In the genomic region with DNA sequence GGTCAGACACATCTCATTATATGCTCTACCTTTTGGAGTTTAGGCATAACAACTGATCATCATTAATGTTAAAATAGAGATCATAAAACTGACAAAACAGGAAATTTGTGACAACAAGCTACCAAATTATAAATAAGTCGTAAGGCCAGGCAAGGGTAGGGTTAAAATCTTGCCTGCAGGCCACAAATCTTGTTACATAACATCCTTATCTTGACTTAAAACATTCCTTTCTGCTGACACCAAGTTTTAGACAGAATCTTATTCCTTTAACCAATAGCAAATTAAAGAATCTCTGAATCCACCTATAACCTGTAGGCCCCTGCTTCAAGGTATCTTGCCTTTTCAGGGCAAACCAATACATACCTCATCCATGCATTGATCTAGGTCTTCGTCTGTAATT, we compare ENCODE assay signal across 23 cellular contexts. TPM values are rescaled to one million over a fixed set of nuclear protein-coding genes. Genes with fewer than 3 reads are reported as not detected.
"Had no signal": no experiment of that assay in that cellular context is flagged by ENCODE, and none has a peak within 500 bp of the region (broad histone marks: within the 10 kb centered on the region; RNA-seq: fewer than 3 reads in every experiment).

No MANE protein-coding gene starts in this region.

- ATAC-seq: activated CD8-positive, alpha-beta T cell treated with anti-CD3 and anti-CD28 coated beads, Interleukin-2, amount 10 ng/mL, durations not matched to agents 7 days and 5 days; foreskin keratinocyte; left lung had no signal

- H3K4me1 Mint-ChIP-seq: activated B cell treated with CpG ODN at 0.5 μM for 24 hours; activated CD4-positive, alpha-beta T cell treated with anti-CD3 and anti-CD28 coated beads, Interleukin-2, amount 10 ng/mL, durations not matched to agents 24 days and 14 days; neural crest cell had no signal

- H3K27ac Mint-ChIP-seq: activated B cell treated with CpG ODN at 0.5 μM for 24 hours; activated CD4-positive, alpha-beta T cell treated with anti-CD3 and anti-CD28 coated beads, Interleukin-2, amount 10 ng/mL, durations not matched to agents 24 days and 14 days; activated CD8-positive, alpha-beta T cell treated with anti-CD3 and anti-CD28 coated beads, Interleukin-2, amount 10 ng/mL, durations not matched to agents 7 days and 5 days; activated naive CD4-positive, alpha-beta T cell treated with anti-CD3 and anti-CD28 coated beads for 36 hours; activated T-cell treated with anti-CD3 and anti-CD28 coated beads, Interleukin-2, amount 50 U/mL, for 24 hours; progenitor cell of endocrine pancreas; T-helper 2 cell treated with Interferon-gamma antibody and Interleukin-4, amounts not matched to agents 5 μg/mL and 100 μg/mL, for 36 hours had no signal

- H3K27ac ChIP-seq: esophagus muscularis mucosa, foreskin keratinocyte, left lung, right atrium auricular region, thyroid gland had no signal

- H3K9me3 ChIP-seq: esophagus muscularis mucosa, left lung, right atrium auricular region, thyroid gland had no signal

- H3K4me3 Mint-ChIP-seq: activated B cell treated with CpG ODN at 0.5 μM for 24 hours; activated CD4-positive, alpha-beta T cell treated with anti-CD3 and anti-CD28 coated beads, Interleukin-2, amount 10 ng/mL, durations not matched to agents 24 days and 14 days; activated CD8-positive, alpha-beta T cell treated with anti-CD3 and anti-CD28 coated beads, Interleukin-2, amount 10 ng/mL, durations not matched to agents 7 days and 5 days; activated naive CD4-positive, alpha-beta T cell treated with anti-CD3 and anti-CD28 coated beads for 36 hours; activated T-cell treated with anti-CD3 and anti-CD28 coated beads, Interleukin-2, amount 50 U/mL, for 24 hours; neural crest cell; T-helper 2 cell treated with Interferon-gamma antibody and Interleukin-4, amounts not matched to agents 5 μg/mL and 100 μg/mL, for 36 hours had no signal

- H3K4me3 ChIP-seq: esophagus muscularis mucosa, left lung, right atrium auricular region, thyroid gland had no signal

- H3K27me3 ChIP-seq: esophagus muscularis mucosa, left lung, right atrium auricular region, thyroid gland had no signal

- H3K27me3 Mint-ChIP-seq: activated B cell treated with CpG ODN at 0.5 μM for 24 hours; activated CD4-positive, alpha-beta T cell treated with anti-CD3 and anti-CD28 coated beads, Interleukin-2, amount 10 ng/mL, durations not matched to agents 24 days and 14 days; activated T-cell treated with anti-CD3 and anti-CD28 coated beads, Interleukin-2, amount 50 U/mL, for 24 hours had no signal

- H3K36me3 ChIP-seq: esophagus muscularis mucosa, left lung, right atrium auricular region, thyroid gland had no signal

- DNase-seq: activated B cell treated with CpG ODN at 0.5 μM for 24 hours; activated CD4-positive, alpha-beta T cell treated with anti-CD3 and anti-CD28 coated beads, Interleukin-2, amount 10 ng/mL, durations not matched to agents 24 days and 14 days; activated CD8-positive, alpha-beta T cell treated with anti-CD3 and anti-CD28 coated beads, Interleukin-2, amount 10 ng/mL, durations not matched to agents 7 days and 5 days; activated naive CD4-positive, alpha-beta T cell treated with anti-CD3 and anti-CD28 coated beads for 36 hours; activated T-cell treated with anti-CD3 and anti-CD28 coated beads, Interleukin-2, amount 50 U/mL, for 24 hours; anterior cingulate cortex; cerebellar nuclear complex; effector CD4-positive, alpha-beta T cell; left lung; stimulated activated CD4-positive, alpha-beta T cell treated with anti-CD3 and anti-CD28 coated beads, Interleukin-2, amount 100 ng/mL, for 24 hours; stimulated activated naive CD4-positive, alpha-beta T cell treated with Interleukin-2 at 50 U/mL for 16 hours; thyroid gland had no signal

- H3K9me3 Mint-ChIP-seq: activated B cell treated with CpG ODN at 0.5 μM for 24 hours; activated CD4-positive, alpha-beta T cell treated with anti-CD3 and anti-CD28 coated beads, Interleukin-2, amount 10 ng/mL, durations not matched to agents 24 days and 14 days; activated naive CD4-positive, alpha-beta T cell treated with anti-CD3 and anti-CD28 coated beads for 36 hours; neural crest cell; T-helper 2 cell treated with Interferon-gamma antibody and Interleukin-4, amounts not matched to agents 5 μg/mL and 100 μg/mL, for 36 hours had no signal

- H3K4me1 ChIP-seq: esophagus muscularis mucosa, foreskin keratinocyte, left lung, right atrium auricular region, thyroid gland had no signal

RNA-seq across cellular contexts. Expression of gene NKAIN2, which starts 32.5 kb away (rescaled TPM):
- total RNA-seq: activated B cell treated with CpG ODN at 0.5 μM for 24 hours; activated CD4-positive, alpha-beta T cell treated with anti-CD3 and anti-CD28 coated beads, Interleukin-2, amount 10 ng/mL, durations not matched to agents 24 days and 14 days; activated CD8-positive, alpha-beta T cell treated with anti-CD3 and anti-CD28 coated beads, Interleukin-2, amount 10 ng/mL, durations not matched to agents 7 days and 5 days; activated naive CD4-positive, alpha-beta T cell treated with anti-CD3 and anti-CD28 coated beads for 36 hours; foreskin keratinocyte; kidney epithelial cell; left lung; lung microvascular endothelial cell; mononuclear cell; omental fat pad; subcutaneous adipose tissue had no signal
